8 cellular contexts compared by ENCODE assay signal in the genomic region with DNA sequence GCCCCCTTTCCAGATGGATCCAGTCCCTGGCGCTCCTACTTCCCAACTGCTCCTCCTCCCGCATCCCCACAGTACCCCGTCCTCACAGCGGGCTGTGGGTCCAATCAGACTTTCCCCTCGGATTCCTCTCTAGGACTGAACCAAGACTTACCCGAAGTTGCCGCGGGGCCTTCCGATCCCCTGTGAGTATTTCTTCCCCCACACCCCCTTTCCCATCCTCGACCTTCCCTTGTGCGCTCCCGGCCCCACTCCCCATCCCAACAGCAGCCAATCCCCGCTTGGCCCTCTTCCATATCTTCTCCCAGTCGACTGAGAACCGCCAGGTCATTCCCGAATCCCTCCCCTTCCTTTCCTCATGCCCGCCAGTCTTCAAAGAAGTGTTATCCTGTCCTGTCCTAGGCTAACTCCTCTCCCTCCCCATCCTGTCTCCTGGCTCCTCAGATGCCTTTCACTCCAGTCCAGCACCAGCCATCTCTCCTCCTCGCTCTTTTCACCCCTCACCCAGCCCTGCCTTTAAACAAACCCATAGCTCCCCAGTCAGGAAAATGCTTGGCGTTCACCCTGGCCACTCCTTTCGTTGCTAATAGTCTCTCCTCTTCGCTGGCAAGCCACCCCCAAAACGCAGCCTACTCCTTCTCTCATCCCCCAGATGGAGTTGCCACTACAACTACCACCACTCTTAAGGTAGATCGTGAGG. TPM values are rescaled to one million over a fixed set of nuclear protein-coding genes. Genes with fewer than 3 reads are reported as not detected.
A peak's percentile ranks its signal among the peaks of the same experiment; 100 is the strongest.
DNase-seq lines count a peak whose midpoint lies in the region; ATAC-seq, FAIRE-seq and TF ChIP-seq lines count a peak whose summit lies in the region.

No MANE protein-coding gene starts in this region.

- ATAC-seq in HG02973 (IDR thresholded peaks at IDR 0.05; ENCODE audit: unreplicated experiment), result no peak

- H3K36me3 ChIP-seq in breast epithelium (no peaks in the 10 kb centered on the region), kidney (ENCODE audit: control insufficient read depth in 1 of 2, insufficient read depth in 2 of 2, low read length in 2 of 2) (peaks cover 6 to 11% of the 10 kb centered on the region in 2 donors), subcutaneous abdominal adipose tissue (ENCODE audit: control insufficient read depth in 5 of 5, insufficient read depth in 5 of 5, low read length in 5 of 5) (peaks cover 0 to 15% (median 12%) of the 10 kb centered on the region in 5 donors)

- DNase-seq in NCI-H2107 treated with DMSO at 0.1 percent for 48 hours (lab: John Stamatoyannopoulos, UW; ENCODE audit: unreplicated experiment) (peak; percentile 7), NCI-H2107 (lab: John Stamatoyannopoulos, UW) (no peak), NCI-H1092 treated with DMSO at 0.1 percent for 48 hours (lab: John Stamatoyannopoulos, UW) (peak; percentile 22), breast epithelium (ENCODE audit: low spot score in 2 of 2) (peak in 1 of 2 donors; percentile 36), kidney (peak; percentile 84), NCI-H1694 (lab: John Stamatoyannopoulos, UW) (no peak)

- intact Hi-C loops in breast epithelium (cut with DNase I; ENCODE audit: low total_unique reads) (loop anchor here (5.0 kb wide), 1 partner anchor 1951 kb away; no protein-coding TSS in a partner anchor), kidney (cut with DNase I) (no loop called here)

- peaks cover 0 to 10% of the 10 kb centered on the region in 2 donors for H3K4me1 ChIP-seq in breast epithelium
- H3K4me1 ChIP-seq in kidney (ENCODE audit: control insufficient read depth in 1 of 2, insufficient read depth in 1 of 2, low read depth in 1 of 2, low read length in 2 of 2), result peaks cover 3 to 16% of the 10 kb centered on the region in 2 donors
- peaks cover 1 to 42% (median 31%) of the 10 kb centered on the region in 5 donors for H3K4me1 ChIP-seq in subcutaneous abdominal adipose tissue (ENCODE audit: control insufficient read depth in 5 of 5, insufficient read depth in 5 of 5, low read length in 5 of 5)

- TF ChIP-seq POLR2A in breast epithelium (IDR thresholded peaks at IDR 0.05), result no peak

- H3K27ac ChIP-seq in breast epithelium, result peak overlapping the region; percentile 91 to 97
- peak overlapping the region; percentile 82 to 86 for H3K27ac ChIP-seq in kidney (ENCODE audit: low read depth in 2 of 2, low read length in 2 of 2)
- H3K27ac ChIP-seq in subcutaneous abdominal adipose tissue (ENCODE audit: low read depth, low read length), result peak overlapping the region; percentile 80

- TF ChIP-seq CTCF in breast epithelium (IDR thresholded peaks at IDR 0.05) (no peak), kidney (IDR thresholded peaks at IDR 0.05; ENCODE audit: borderline replicate concordance, extremely low read depth, insufficient read depth) (no peak)

- H3K4me3 ChIP-seq in breast epithelium (peak overlapping the region; percentile 76 to 95 (median 94)), kidney (ENCODE audit: low read length in 2 of 2) (peak overlapping the region; percentile 73 to 95), subcutaneous abdominal adipose tissue (ENCODE audit: low read depth in 1 of 5, low read length in 5 of 5) (peak overlapping the region; percentile 85 to 97 (median 88))

- peak overlapping the region; percentile 68 to 97 for H3K9ac ChIP-seq in kidney (ENCODE audit: low read length in 2 of 2)
- H3K9ac ChIP-seq in subcutaneous abdominal adipose tissue (ENCODE audit: low read length in 5 of 5), result peak overlapping the region; percentile 38 to 92 (median 90)

- no peak for FAIRE-seq in kidney (lab: Jason Lieb, UNC)

- H3K27me3 ChIP-seq in breast epithelium (no peaks in the 10 kb centered on the region), subcutaneous abdominal adipose tissue (ENCODE audit: control insufficient read depth in 5 of 5, insufficient read depth in 4 of 5, low read length in 5 of 5) (no peaks in the 10 kb centered on the region)

- no peaks in the 10 kb centered on the region for H3K9me3 ChIP-seq in breast epithelium
- no peaks in the 10 kb centered on the region for H3K9me3 ChIP-seq in kidney (ENCODE audit: control insufficient read depth in 1 of 2, low read length in 2 of 2)
- no peaks in the 10 kb centered on the region for H3K9me3 ChIP-seq in subcutaneous abdominal adipose tissue (ENCODE audit: control insufficient read depth in 5 of 5, low read length in 5 of 5)

RNA-seq across cellular contexts. Expression of a gene that starts 0.6 kb away (rescaled TPM):
- 10 to 100 TPM; 25.8 to 39.7 (median 31.4) TPM for total RNA-seq in breast epithelium
- 20.3 TPM for total RNA-seq in kidney
- polyA plus RNA-seq in kidney (ENCODE audit: insufficient read depth, low read depth, low replicate concordance), result 67.8 TPM

RNA-seq across cellular contexts. Expression of a gene that starts 0.9 kb away (rescaled TPM):
- total RNA-seq in breast epithelium, result 100 to 1,000 TPM in 1 of 3 donors, 10 to 100 TPM in 2; 87.7 to 121 (median 97.5) TPM
- total RNA-seq in kidney, result 79.7 TPM
- polyA plus RNA-seq in kidney (ENCODE audit: insufficient read depth, low read depth, low replicate concordance), result 42.9 TPM

RNA-seq across cellular contexts. Expression of a gene that starts 45.5 kb away (rescaled TPM):
- 10 to 100 TPM; 11.8 to 19.8 (median 18.0) TPM for total RNA-seq in breast epithelium
- 22.4 TPM for total RNA-seq in kidney
- 40.8 TPM for polyA plus RNA-seq in kidney (ENCODE audit: insufficient read depth, low read depth, low replicate concordance)

RNA-seq across cellular contexts. Expression of a gene that starts 45.9 kb away (rescaled TPM):
- total RNA-seq in breast epithelium (10 to 100 TPM; 30.2 to 59.7 (median 46.2) TPM), kidney (59.7 TPM)
- polyA plus RNA-seq in kidney (ENCODE audit: insufficient read depth, low read depth, low replicate concordance), result 111 TPM

Comparison
In these comparisons a context has a peak if more than half of its experiments do, and no peak if none do; other contexts are left out.
1. DNase-seq: peak in NCI-H2107 treated with DMSO at 0.1 percent for 48 hours (single experiment), NCI-H1092 treated with DMSO at 0.1 percent for 48 hours (single experiment) and kidney (single experiment); none in NCI-H2107 (single experiment) and NCI-H1694 (single experiment).
2. Peak in every context shown above with its lines, with median percentiles within 50 percentile points of each other: H3K27ac ChIP-seq and H3K4me3 ChIP-seq.